In genomic region chr15:61784734-61785133, GRCh38 we compare ENCODE assay signal across 32 cellular contexts.
"Had no signal": no experiment of that assay in that cellular context is flagged by ENCODE, and none has a peak within 500 bp of the region (broad histone marks: within the 10 kb centered on the region; RNA-seq: fewer than 3 reads in every experiment).

No MANE protein-coding gene starts in this region.

- ATAC-seq: activated naive CD4-positive, alpha-beta T cell treated with anti-CD3 and anti-CD28 coated beads, Interleukin-2, amount 50 U/mL, for 72 hours; activated naive CD8-positive, alpha-beta T cell treated with anti-CD3 and anti-CD28 coated beads, Interleukin-2, amount 50 U/mL, for 24 hours; activated T-cell treated with anti-CD3 and anti-CD28 coated beads, Interleukin-2, amount 50 U/mL, for 4 hours; activated T-cell treated with anti-CD3 and anti-CD28 coated beads, Interleukin-2, amount 50 U/mL, for 72 hours; activated T-helper 17 cell treated with anti-CD3 and anti-CD28 coated beads, Interleukin-2, amount 50 U/mL, for 72 hours; body of pancreas had no signal

- H3K27ac ChIP-seq: adrenal gland, ascending aorta, body of pancreas, brain microvascular endothelial cell, breast epithelium, cardiac muscle cell had no signal

- H3K4me1 ChIP-seq: adrenal gland, ascending aorta, body of pancreas, breast epithelium had no signal

- FAIRE-seq: astrocyte, bronchial epithelial cell had no signal

- DNase-seq: activated effector memory CD4-positive, alpha-beta T cell treated with anti-CD3 and anti-CD28 coated beads, Interleukin-2, amount 50 U/mL, for 16 hours; activated effector memory CD4-positive, alpha-beta T cell treated with Interleukin-2 at 50 U/mL for 16 hours; activated gamma-delta T cell; activated gamma-delta T cell treated with Interleukin-2 at 50 U/mL for 16 hours; activated naive CD4-positive, alpha-beta T cell; activated naive CD4-positive, alpha-beta T cell treated with anti-CD3 and anti-CD28 coated beads for 36 hours; activated naive CD4-positive, alpha-beta T cell treated with anti-CD3 and anti-CD28 coated beads, Interleukin-2, amount 10 ng/mL, durations not matched to agents 7 days and 5 days; activated naive CD4-positive, alpha-beta T cell treated with anti-CD3 and anti-CD28 coated beads, Interleukin-2, amount 50 U/mL, for 16 hours; activated naive CD4-positive, alpha-beta T cell treated with Interleukin-2 at 50 U/mL for 16 hours; activated naive CD8-positive, alpha-beta T cell treated with anti-CD3 and anti-CD28 coated beads for 36 hours; activated naive CD8-positive, alpha-beta T cell treated with anti-CD3 and anti-CD28 coated beads, Interleukin-2, amount 10 ng/mL, durations not matched to agents 7 days and 5 days; activated naive CD8-positive, alpha-beta T cell treated with anti-CD3 and anti-CD28 coated beads, Interleukin-2, amount 50 U/mL, for 24 hours; activated T-cell treated with anti-CD3 and anti-CD28 coated beads, Interleukin-2, amount 50 U/mL, for 4 hours; activated T-cell treated with anti-CD3 and anti-CD28 coated beads, Interleukin-2, amount 50 U/mL, for 48 hours; activated T-cell treated with anti-CD3 and anti-CD28 coated beads, Interleukin-2, amount 50 U/mL, for 72 hours; adrenal gland; amniotic stem cell; amygdala; anterior cingulate cortex; aorta; body of pancreas; brain microvascular endothelial cell; caudate nucleus; central memory CD4-positive, alpha-beta T cell; cerebellar nuclear complex had no signal

- H3K9me3 ChIP-seq: adrenal gland, ascending aorta, body of pancreas had no signal

- H3K36me3 ChIP-seq: adrenal gland, ascending aorta, brain microvascular endothelial cell, breast epithelium, cardiac muscle cell had no signal

- H3K4me3 ChIP-seq: adrenal gland, ascending aorta, body of pancreas, breast epithelium, cardiac muscle cell had no signal
